Comparison of ENCODE assay signal across 12 cellular contexts in genomic region chr19:14561249-14561648, GRCh38. TPM values are rescaled to one million over a fixed set of nuclear protein-coding genes. Genes with fewer than 3 reads are reported as not detected.
DNase-seq lines count a peak whose midpoint lies in the region; ATAC-seq and TF ChIP-seq lines count a peak whose summit lies in the region.
"Had no signal": no experiment of that assay in that cellular context is flagged by ENCODE, and none has a peak within 500 bp of the region (broad histone marks: within the 10 kb centered on the region; RNA-seq: fewer than 3 reads in every experiment).

No MANE protein-coding gene starts in this region.

- no peak overlapping the region for H2BK5ac ChIP-seq in neuronal stem cell (ENCODE audit: low read length)

- whole genome bisulfite sequencing in heart left ventricle, 4 donors: 70 to 85% (median 80%) methylated on average over 2 to 8 of the region's 8 CpGs
- WGBS in neuronal stem cell (ENCODE audit: extremely low coverage in 2 of 2, insufficient read length in 2 of 2, insufficient replicate concordance in 1 of 2), 2 donors: no CpG with 5 or more reads among the region's 8 CpGs

- H3K4me3 ChIP-seq in heart left ventricle: no peak overlapping the region
- H3K4me3 ChIP-seq in neuronal stem cell (ENCODE audit: low read length in 2 of 2): peak overlapping the region in 1 of 2 donors; percentile 41
- no peak overlapping the region for H3K4me3 ChIP-seq in upper lobe of right lung
- H3K4me3 ChIP-seq: transverse colon had no signal

- H3K9ac ChIP-seq in neuronal stem cell (ENCODE audit: low read depth, low read length, poor library complexity): peak overlapping the region; percentile 3

- H3K27me3 ChIP-seq in heart left ventricle (no peaks in the 10 kb centered on the region), neuronal stem cell (ENCODE audit: control insufficient read depth in 3 of 3, insufficient read depth in 3 of 3, low read depth in 1 of 3, low read length in 3 of 3) (no peaks in the 10 kb centered on the region), upper lobe of right lung (no peaks in the 10 kb centered on the region)
- H3K27me3 ChIP-seq: transverse colon had no signal

- no peak overlapping the region for H3K4me2 ChIP-seq in neuronal stem cell (ENCODE audit: insufficient read depth, low read length, poor library complexity, severe bottlenecking)

- no peak overlapping the region for H3K23ac ChIP-seq in neuronal stem cell (ENCODE audit: low read depth, low read length, poor library complexity)

- ATAC-seq in heart left ventricle (no peak), left ventricle myocardium superior (no peak), upper lobe of right lung (no peak)

- H3K79me1 ChIP-seq in neuronal stem cell (ENCODE audit: low read depth, low read length): peaks cover 32% of the 10 kb centered on the region

- no peak overlapping the region for H4K91ac ChIP-seq in neuronal stem cell (ENCODE audit: low read depth, low read length, poor library complexity)

- H2BK15ac ChIP-seq in neuronal stem cell (ENCODE audit: low read length): no peak overlapping the region

- peaks cover 0 to 67% (median 44%) of the 10 kb centered on the region in 12 donors for H3K4me1 ChIP-seq in heart left ventricle
- H3K4me1 ChIP-seq in neuronal stem cell (ENCODE audit: control insufficient read depth in 2 of 2, insufficient read depth in 1 of 2, low read depth in 1 of 2, low read length in 2 of 2): peaks cover 9 to 11% of the 10 kb centered on the region in 2 donors
- H3K4me1 ChIP-seq in upper lobe of right lung: peaks cover 8% of the 10 kb centered on the region

- intact Hi-C loops in heart left ventricle (cut with DNase I) (no loop called here), left ventricle myocardium superior (cut with micrococcal nuclease) (no loop called here), upper lobe of right lung (cut with DNase I) (no loop called here)

- no peak overlapping the region for H3K14ac ChIP-seq in neuronal stem cell (ENCODE audit: low read length)

- no peak overlapping the region for H3K4ac ChIP-seq in neuronal stem cell (ENCODE audit: low read length)

- peak overlapping the region; percentile 31 for H3K18ac ChIP-seq in neuronal stem cell (ENCODE audit: low read length)

- no peak for DNase-seq in heart left ventricle
- no peak for DNase-seq in left ventricle myocardium superior
- DNase-seq in epithelial cell of prostate (ENCODE audit: low read depth, low spot score): no peak
- no peak for DNase-seq in neuronal stem cell (ENCODE audit: low spot score)
- DNase-seq in upper lobe of right lung: no peak
- DNase-seq in activated CD4-positive, alpha-beta T cell treated with anti-CD3 and anti-CD28 coated beads, Interleukin-2, amount 50 U/mL, for 1 hour: no peak
- DNase-seq in AG20443 (ENCODE audit: low spot score): no peak
- DNase-seq in NCI-H82 (lab: John Stamatoyannopoulos, UW): no peak
- DNase-seq: cerebellar nuclear complex, NCI-H187 treated with DMSO at 0.1 percent for 48 hours, transverse colon had no signal

- H2AFZ ChIP-seq in neuronal stem cell (ENCODE audit: low read length): no peak overlapping the region

- no peak for TF ChIP-seq CTCF in heart left ventricle (IDR thresholded peaks at IDR 0.05)
- TF ChIP-seq CTCF in upper lobe of right lung (IDR thresholded peaks at IDR 0.05): no peak

- no peak for TF ChIP-seq POLR2A in heart left ventricle (IDR thresholded peaks at IDR 0.05)

- H3K27ac ChIP-seq in heart left ventricle: peak overlapping the region; percentile 72 to 97 (median 92)
- H3K27ac ChIP-seq in epithelial cell of prostate: peak overlapping the region; percentile 86
- H3K27ac ChIP-seq in neuronal stem cell (replicated peaks; ENCODE audit: low read length): no peak overlapping the region
- peak overlapping the region; percentile 0 for H3K27ac ChIP-seq in upper lobe of right lung

- no peak overlapping the region for H4K8ac ChIP-seq in neuronal stem cell (ENCODE audit: low read depth, low read length)

- H3K36me3 ChIP-seq in heart left ventricle: peaks cover 0 to 20% (median 10%) of the 10 kb centered on the region in 9 donors
- H3K36me3 ChIP-seq in neuronal stem cell (replicated peaks in 1 of 2; ENCODE audit: control insufficient read depth in 2 of 2, insufficient read depth in 2 of 2, low read length in 2 of 2): peaks cover 7 to 27% of the 10 kb centered on the region in 2 donors
- peaks cover 16% of the 10 kb centered on the region for H3K36me3 ChIP-seq in upper lobe of right lung

- H2AK5ac ChIP-seq in neuronal stem cell (ENCODE audit: low read depth, low read length): peak overlapping the region; percentile 40

- no peaks in the 10 kb centered on the region for H3K9me3 ChIP-seq in heart left ventricle
- H3K9me3 ChIP-seq in neuronal stem cell (replicated peaks in 1 of 2; ENCODE audit: control insufficient read depth in 2 of 2, insufficient read depth in 1 of 2, low read depth in 1 of 2, low read length in 2 of 2): no peaks in the 10 kb centered on the region
- H3K9me3 ChIP-seq in upper lobe of right lung: no peaks in the 10 kb centered on the region
- H3K9me3 ChIP-seq: transverse colon had no signal

- H2BK120ac ChIP-seq in neuronal stem cell (ENCODE audit: low read depth, low read length): no peak overlapping the region

- no peak overlapping the region for H2BK12ac ChIP-seq in neuronal stem cell (ENCODE audit: low read length)

RNA-seq across cellular contexts. Expression of gene NDUFB7, which starts 10.6 kb away (rescaled TPM):
- 1,000 to 10,000 TPM in 1 of 9 donors, 100 to 1,000 TPM in 8; 290 to 1,084 (median 402) TPM for total RNA-seq in heart left ventricle
- 1,000 to 10,000 TPM in 1 of 2 donors, 100 to 1,000 TPM in 1; 782 to 1,747 TPM for polyA plus RNA-seq in heart left ventricle
- total RNA-seq in left ventricle myocardium superior: 546 TPM
- 181 TPM for polyA plus RNA-seq in neuronal stem cell (2013, experiment 1 of 2)
- polyA plus RNA-seq in neuronal stem cell (2013, experiment 2 of 2): 175 TPM
- total RNA-seq in upper lobe of right lung: 113 TPM

RNA-seq across cellular contexts. Expression of gene CLEC17A, which starts 21.6 kb away (rescaled TPM):
- total RNA-seq in heart left ventricle: under 1 TPM in 1 of 9 donors, not detected in 8; 0.10 TPM
- polyA plus RNA-seq in heart left ventricle: not detected
- not detected for total RNA-seq in left ventricle myocardium superior
- not detected for polyA plus RNA-seq in neuronal stem cell (2013, experiment 1 of 2)
- polyA plus RNA-seq in neuronal stem cell (2013, experiment 2 of 2): not detected
- total RNA-seq in upper lobe of right lung: not detected
- total RNA-seq: A172 had no signal

RNA-seq across cellular contexts. Expression of gene TECR, which starts 31.9 kb away (rescaled TPM):
- total RNA-seq in heart left ventricle: 10 to 100 TPM; 48.1 to 88.4 (median 71.7) TPM
- polyA plus RNA-seq in heart left ventricle: 100 to 1,000 TPM in 1 of 2 donors, 10 to 100 TPM in 1; 71.4 to 102 TPM
- 86.4 TPM for total RNA-seq in left ventricle myocardium superior
- 225 TPM for polyA plus RNA-seq in neuronal stem cell (2013, experiment 1 of 2)
- 213 TPM for polyA plus RNA-seq in neuronal stem cell (2013, experiment 2 of 2)
- total RNA-seq in upper lobe of right lung: 123 TPM

RNA-seq across cellular contexts. Expression of gene DNAJB1, which starts 43.1 kb away (rescaled TPM):
- total RNA-seq in heart left ventricle (10 to 100 TPM; 34.7 to 70.6 (median 44.8) TPM), left ventricle myocardium superior (47.9 TPM), upper lobe of right lung (99.7 TPM)
- polyA plus RNA-seq in heart left ventricle: 10 to 100 TPM; 27.5 to 69.1 TPM
- polyA plus RNA-seq in neuronal stem cell (2013, experiment 1 of 2): 49.6 TPM
- polyA plus RNA-seq in neuronal stem cell (2013, experiment 2 of 2): 49.2 TPM
